ENCODE assay signal across 18 cellular contexts in genomic region chr19:7677664-7678311, GRCh38. TPM values are rescaled to one million over a fixed set of nuclear protein-coding genes. Genes with fewer than 3 reads are reported as not detected.
A peak's percentile ranks its signal among the peaks of the same experiment; 100 is the strongest.
DNase-seq lines count a peak whose midpoint lies in the region; ATAC-seq, FAIRE-seq and TF ChIP-seq lines count a peak whose summit lies in the region.
"Had no signal": no experiment of that assay in that cellular context is flagged by ENCODE, and none has a peak within 500 bp of the region (broad histone marks: within the 10 kb centered on the region; RNA-seq: fewer than 3 reads in every experiment).

No MANE protein-coding gene starts in this region.

- H2BK12ac ChIP-seq in neuronal stem cell (ENCODE audit: low read length), result peak overlapping the region; percentile 58

- H4K20me1 ChIP-seq in K562 (replicated peaks; ENCODE audit: control insufficient read depth, insufficient read depth, low read length), result no peaks in the 10 kb centered on the region

- peak overlapping the region; percentile 38 for H3K14ac ChIP-seq in neuronal stem cell (ENCODE audit: low read length)

- H4K8ac ChIP-seq in neuronal stem cell (ENCODE audit: low read depth, low read length), result peak overlapping the region; percentile 92

- H3K4me1 ChIP-seq in K562 (replicated peaks in 1 of 2; ENCODE audit: control insufficient read depth in 2 of 2, insufficient read depth in 2 of 2, low read length in 2 of 2) (peaks cover 10 to 26% of the 10 kb centered on the region in 2 experiments; a peak in 4 of 5 replicates), neuronal stem cell (ENCODE audit: control insufficient read depth in 2 of 2, insufficient read depth in 1 of 2, low read depth in 1 of 2, low read length in 2 of 2) (peaks cover 8 to 9% of the 10 kb centered on the region in 2 donors), aorta (ENCODE audit: control insufficient read depth in 1 of 2, insufficient read depth in 2 of 2, low read length in 2 of 2) (no peaks in the 10 kb centered on the region)

- H3K9me1 ChIP-seq in K562 (ENCODE audit: control insufficient read depth, insufficient read depth, low read length), result peaks cover 3% of the 10 kb centered on the region

- intact Hi-C loops in K562 (cut with micrococcal nuclease), result no loop called here
- intact Hi-C loops in posterior vena cava (cut with DNase I), result no loop called here
- intact Hi-C loops in aorta (cut with DNase I), result loop anchor here in 1 of 2 donors (2.0 to 5.0 kb wide), 2 partner anchors 27 to 325 kb away; no protein-coding TSS in a partner anchor

- H3K4me3 ChIP-seq in K562, result no peak overlapping the region
- H3K4me3 ChIP-seq in neuronal stem cell (ENCODE audit: low read length in 2 of 2), result peak overlapping the region in 1 of 2 donors; percentile 41
- H3K4me3 ChIP-seq in aorta (ENCODE audit: low read length in 2 of 2), result no peak overlapping the region
- H3K4me3 ChIP-seq: body of pancreas, dorsolateral prefrontal cortex, right atrium auricular region had no signal

- H3K36me3 ChIP-seq in K562 (ENCODE audit: control insufficient read depth, insufficient read depth, low read length) (peaks cover 7% of the 10 kb centered on the region; the same call in 2 of the 3 replicates), neuronal stem cell (replicated peaks in 1 of 2; ENCODE audit: control insufficient read depth in 2 of 2, insufficient read depth in 2 of 2, low read length in 2 of 2) (peaks cover 7 to 10% of the 10 kb centered on the region in 2 donors), aorta (ENCODE audit: control insufficient read depth in 1 of 2, insufficient read depth in 2 of 2, low read length in 1 of 2) (no peaks in the 10 kb centered on the region)
- H3K36me3 ChIP-seq: right atrium auricular region had no signal

- H3K27me3 ChIP-seq in K562 (ENCODE audit: control insufficient read depth in 2 of 2, insufficient read depth in 2 of 2, low read length in 2 of 2), result 0 out of 5 replicates have a peak, but pooled peaks cover 0 to 8% of the 10 kb centered on the region in 2 experiments
- H3K27me3 ChIP-seq in neuronal stem cell (ENCODE audit: control insufficient read depth in 3 of 3, insufficient read depth in 3 of 3, low read depth in 1 of 3, low read length in 3 of 3), result peaks cover 0 to 13% (median 8%) of the 10 kb centered on the region in 3 experiments
- H3K27me3 ChIP-seq in aorta (ENCODE audit: control insufficient read depth in 1 of 2, insufficient read depth in 2 of 2, low read length in 1 of 2), result no peaks in the 10 kb centered on the region
- H3K27me3 ChIP-seq: body of pancreas, right atrium auricular region had no signal

- DNase-seq in CD1c-positive myeloid dendritic cell (ENCODE audit: extremely low spot score) (peak; percentile 46), GM12891 (ENCODE audit: insufficient read length, low spot score) (no peak), K562 (ENCODE audit: extremely low read depth in 1 of 4, low spot score in 3 of 4) (no peak), neuronal stem cell (ENCODE audit: low spot score) (no peak), posterior vena cava (ENCODE audit: low spot score) (no peak), SKM-1 (lab: John Stamatoyannopoulos, UW; ENCODE audit: unreplicated experiment) (no peak), aorta (no peak)
- DNase-seq: activated CD4-positive, alpha-beta T cell treated with anti-CD3 and anti-CD28 coated beads for 1 hour; body of pancreas; DMS153; dorsolateral prefrontal cortex; naive thymus-derived CD8-positive, alpha-beta T cell; NCI-H1417 treated with DMSO at 0.1 percent for 48 hours had no signal

- ATAC-seq in K562 (peak; percentile 44), aorta (ENCODE audit: low FRiP score) (no peak)
- ATAC-seq: body of pancreas; esophagus mucosa; naive thymus-derived CD8-positive, alpha-beta T cell had no signal

- H4K91ac ChIP-seq in neuronal stem cell (ENCODE audit: low read depth, low read length, poor library complexity), result no peak overlapping the region

- no TSS peak for BruUV-seq in K562 (replicated peaks; lab: Mats Ljungman, UMichigan)

- H3K9me3 ChIP-seq in K562 (replicated peaks; ENCODE audit: control insufficient read depth, insufficient read depth, low read depth, low read length) (peaks cover 5% of the 10 kb centered on the region; the same call in 1 of the 2 replicates), neuronal stem cell (replicated peaks in 1 of 2; ENCODE audit: control insufficient read depth in 2 of 2, insufficient read depth in 1 of 2, low read depth in 1 of 2, low read length in 2 of 2) (no peaks in the 10 kb centered on the region), aorta (ENCODE audit: control insufficient read depth, low read length) (no peaks in the 10 kb centered on the region)
- H3K9me3 ChIP-seq: body of pancreas had no signal

- TF ChIP-seq RAD21 in K562 (CRISPR knock-in tag; conservative IDR thresholded peaks at IDR 0.05 in 1 of 2, IDR thresholded peaks at IDR 0.05 in 1 of 2), result peak in 1 of 2 experiments; percentile 19; a peak in 1 of 4 replicates

- in situ Hi-C loops in K562 (cut with MboI), result loop anchor here (5.0 kb wide), 1 partner anchor 90 kb away; no protein-coding TSS in a partner anchor

- H3K4ac ChIP-seq in neuronal stem cell (ENCODE audit: low read length), result no peak overlapping the region

- peaks cover 15% of the 10 kb centered on the region; the same call in 2 of the 3 replicates for H3K79me2 ChIP-seq in K562 (ENCODE audit: control insufficient read depth, insufficient read depth, low read length)

- CTCF ChIA-PET in K562 (lab: Yijun Ruan, JAX; ENCODE audit: low intra/inter-chr PET ratio), result interaction anchor here (0.6 to 1.3 kb wide), 3 partner anchors 84 to 122 kb away, joined by 4 to 9 read pairs (median 6); no protein-coding TSS in a partner anchor

- H2AFZ ChIP-seq in K562 (ENCODE audit: low read depth, low read length) (no peak overlapping the region), neuronal stem cell (ENCODE audit: low read length) (peak overlapping the region; percentile 41)

- H2BK5ac ChIP-seq in neuronal stem cell (ENCODE audit: low read length), result no peak overlapping the region

- H3K79me1 ChIP-seq in neuronal stem cell (ENCODE audit: low read depth, low read length), result peaks cover 17% of the 10 kb centered on the region

- H3K27ac ChIP-seq in K562 (ENCODE audit: extremely low read depth, low read depth, low read length), result no peak overlapping the region
- no peak overlapping the region for H3K27ac ChIP-seq in neuronal stem cell (replicated peaks; ENCODE audit: low read length)
- H3K27ac ChIP-seq in aorta (ENCODE audit: low read depth in 1 of 2, low read length in 2 of 2), result no peak overlapping the region
- H3K27ac ChIP-seq: body of pancreas, dorsolateral prefrontal cortex, right atrium auricular region had no signal

- TF ChIP-seq EP300 in K562 (IDR thresholded peaks at IDR 0.05; ENCODE audit: low read length), result no peak

- POLR2A ChIA-PET in K562 (lab: Yijun Ruan, JAX), result interaction anchor here (0.6 kb wide), 1 partner anchor 114 kb away, joined by 3 read pairs; no protein-coding TSS in a partner anchor

- WGBS in K562 (ENCODE audit: insufficient coverage, low coverage, missing lambda C conversion rate), result 10% methylated on average over 12 of the region's 12 CpGs
- no CpG with 5 or more reads among the region's 12 CpGs for WGBS in neuronal stem cell (ENCODE audit: extremely low coverage in 2 of 2, insufficient read length in 2 of 2, insufficient replicate concordance in 1 of 2), 2 donors
- WGBS in aorta, 2 donors, result 46 to 49% methylated on average over 12 of the region's 12 CpGs

- FAIRE-seq in GM12891 (lab: Jason Lieb, UNC) (peak; percentile 43), K562 (lab: Jason Lieb, UNC) (no peak)

- peak overlapping the region; percentile 90 for H2AK5ac ChIP-seq in neuronal stem cell (ENCODE audit: low read depth, low read length)

- H2BK15ac ChIP-seq in neuronal stem cell (ENCODE audit: low read length), result peak overlapping the region; percentile 89

- H3K4me2 ChIP-seq in K562 (ENCODE audit: insufficient read depth, low read length) (no peak overlapping the region), neuronal stem cell (ENCODE audit: insufficient read depth, low read length, poor library complexity, severe bottlenecking) (no peak overlapping the region)

- no peak overlapping the region for H3K18ac ChIP-seq in neuronal stem cell (ENCODE audit: low read length)

- H2BK120ac ChIP-seq in neuronal stem cell (ENCODE audit: low read depth, low read length), result peak overlapping the region; percentile 87

- 0 out of 6 replicates have a peak, but pooled peaks of 2 of the 3 experiments have one; percentile 8 to 26 for TF ChIP-seq CTCF in K562 (IDR thresholded peaks at IDR 0.05 in 2 of 3, conservative IDR thresholded peaks at IDR 0.05 in 1 of 3; ENCODE audit: insufficient read depth in 2 of 3, low read depth in 1 of 3, low read length in 3 of 3)

- peak overlapping the region; percentile 65 for H3K23ac ChIP-seq in neuronal stem cell (ENCODE audit: low read depth, low read length, poor library complexity)

- no peak overlapping the region for H3K9ac ChIP-seq in K562 (ENCODE audit: insufficient read depth in 1 of 2, low read depth in 2 of 2, low read length in 2 of 2)
- no peak overlapping the region for H3K9ac ChIP-seq in neuronal stem cell (ENCODE audit: low read depth, low read length, poor library complexity)

- TF ChIP-seq POLR2A in GM12891 (IDR thresholded peaks at IDR 0.05; ENCODE audit: low read depth, low read length) (no peak), K562 (conservative IDR thresholded peaks at IDR 0.05) (no peak)

RNA-seq across cellular contexts. Expression of gene MCEMP1, which starts 0.9 kb away (rescaled TPM):
- polyA plus RNA-seq in GM12891 (2012; ENCODE audit: low read depth, missing spikeins), result 0.24 TPM
- 3.0 TPM in 2 replicates for total RNA-seq in K562 (2011; cell fraction: chromatin; rRNA removed; ENCODE audit: low replicate concordance)
- 2.2 and 3.3 TPM in 2 replicates for total RNA-seq in K562 (2011; cell fraction: nucleolus; rRNA removed)
- 3.3 and 5.6 TPM in 2 replicates for total RNA-seq in K562 (2011; cell fraction: nucleoplasm; rRNA removed)
- total RNA-seq in K562 (2014; rRNA removed) (0.18 and 0.37 TPM in 2 replicates), K562 (2014; rRNA removed; fragmentation: Illumina TruSeq; extraction: Trizol) (0.26 and 0.33 TPM in 2 replicates), K562 (2015; rRNA removed; fragmentation: Illumina TruSeq; extraction: Trizol) (0.08 and 0.11 TPM in 2 replicates), K562 (2021) (0.51 and 0.63 TPM in 2 replicates), posterior vena cava (1 to 10 TPM; 2.2 to 3.0 TPM), aorta (1 to 10 TPM in 1 of 2 donors, under 1 TPM in 1; 0.63 to 4.3 TPM)
- polyA plus RNA-seq in K562 (2011; rRNA removed) (0.79 and 1.8 TPM in 2 replicates), K562 (2014; fragmentation: Illumina TruSeq; extraction: Trizol) (0.49 and 0.68 TPM in 2 replicates), K562 (2014; fragmentation: Nextera tagmentation; extraction: Ambion mirVana) (under 1 TPM; 0.81 to 0.94 TPM), K562 (2014; rRNA removed) (0.49 and 0.65 TPM in 2 replicates), aorta (1 to 10 TPM in 1 of 2 donors, under 1 TPM in 1; 0.10 to 8.3 TPM)
- 0.93 and 1.3 TPM in 2 replicates for polyA plus RNA-seq in K562 (2011; cell fraction: cytosol; rRNA removed)
- polyA plus RNA-seq in K562 (2011; cell fraction: nucleus; rRNA removed), result 1.5 and 2.3 TPM in 2 replicates
- polyA plus RNA-seq in K562 (2012), result 0.78 and 5.4 TPM in 2 replicates
- 0.87 and 1.2 TPM in 2 replicates for polyA minus RNA-seq in K562 (2011; rRNA and poly(A)+ RNA removed)
- polyA minus RNA-seq in K562 (2011; cell fraction: cytosol; rRNA and poly(A)+ RNA removed), result 0.67 TPM in 1 of 2 replicates, not detected in the other
- polyA minus RNA-seq in K562 (2011; cell fraction: nucleus; rRNA and poly(A)+ RNA removed), result 0.13 TPM in 1 of 2 replicates, not detected in the other
- not detected for polyA plus RNA-seq in neuronal stem cell (2013, experiment 1 of 2)
- polyA plus RNA-seq in neuronal stem cell (2013, experiment 2 of 2), result not detected
- total RNA-seq: body of pancreas; glomerular endothelial cell; naive thymus-derived CD8-positive, alpha-beta T cell; T-helper 1 cell treated with Interleukin-12 subunit alpha and Interleukin-12 subunit beta and Interleukin-4 antibody, amounts not matched to agents 30 ng/mL and 1 ng/mL, for 36 hours had no signal

RNA-seq across cellular contexts. Expression of gene TRAPPC5, which starts 2.8 kb away (rescaled TPM):
- 179 TPM for polyA plus RNA-seq in GM12891 (2012; ENCODE audit: low read depth, missing spikeins)
- 2.3 and 11.2 TPM in 2 replicates for total RNA-seq in K562 (2011; cell fraction: chromatin; rRNA removed; ENCODE audit: low replicate concordance)
- total RNA-seq in K562 (2011; cell fraction: nucleolus; rRNA removed), result 11.8 and 15.7 TPM in 2 replicates
- total RNA-seq in K562 (2011; cell fraction: nucleoplasm; rRNA removed), result 8.2 and 13.0 TPM in 2 replicates
- total RNA-seq in K562 (2014; rRNA removed), result 76.2 and 82.6 TPM in 2 replicates
- 0.99 and 2.7 TPM in 2 replicates for total RNA-seq in K562 (2014; rRNA removed; fragmentation: Illumina TruSeq; extraction: Trizol)
- 40.9 and 42.0 TPM in 2 replicates for total RNA-seq in K562 (2015; rRNA removed; fragmentation: Illumina TruSeq; extraction: Trizol)
- total RNA-seq in K562 (2021), result 76.9 and 81.9 TPM in 2 replicates
- 29.3 and 56.7 TPM in 2 replicates for polyA plus RNA-seq in K562 (2011; rRNA removed)
- 24.8 and 87.6 TPM in 2 replicates for polyA plus RNA-seq in K562 (2011; cell fraction: cytosol; rRNA removed)
- 27.0 and 33.8 TPM in 2 replicates for polyA plus RNA-seq in K562 (2011; cell fraction: nucleus; rRNA removed)
- 62.7 and 107 TPM in 2 replicates for polyA plus RNA-seq in K562 (2012)
- polyA plus RNA-seq in K562 (2014; fragmentation: Illumina TruSeq; extraction: Trizol), result 3.9 and 21.4 TPM in 2 replicates
- 1 to 10 TPM; 2.0 to 4.2 TPM for polyA plus RNA-seq in K562 (2014; fragmentation: Nextera tagmentation; extraction: Ambion mirVana)
- polyA plus RNA-seq in K562 (2014; rRNA removed), result 45.2 and 53.1 TPM in 2 replicates
- 14.1 and 25.3 TPM in 2 replicates for polyA minus RNA-seq in K562 (2011; rRNA and poly(A)+ RNA removed)
- 34.8 and 50.1 TPM in 2 replicates for polyA minus RNA-seq in K562 (2011; cell fraction: cytosol; rRNA and poly(A)+ RNA removed)
- 3.0 and 11.8 TPM in 2 replicates for polyA minus RNA-seq in K562 (2011; cell fraction: nucleus; rRNA and poly(A)+ RNA removed)
- 57.8 TPM for polyA plus RNA-seq in neuronal stem cell (2013, experiment 1 of 2)
- polyA plus RNA-seq in neuronal stem cell (2013, experiment 2 of 2), result 52.6 TPM
- total RNA-seq in posterior vena cava, result 10 to 100 TPM; 71.9 to 83.5 TPM
- 10 to 100 TPM; 54.0 to 60.1 TPM for total RNA-seq in aorta
- 10 to 100 TPM; 26.8 to 79.6 TPM for polyA plus RNA-seq in aorta

RNA-seq across cellular contexts. Expression of gene RETN, which starts 8.9 kb away (rescaled TPM):
- not detected for polyA plus RNA-seq in GM12891 (2012; ENCODE audit: low read depth, missing spikeins)
- not detected in 2 replicates for total RNA-seq in K562 (2011; cell fraction: chromatin; rRNA removed; ENCODE audit: low replicate concordance)
- not detected in 2 replicates for total RNA-seq in K562 (2011; cell fraction: nucleolus; rRNA removed)
- not detected in 2 replicates for total RNA-seq in K562 (2011; cell fraction: nucleoplasm; rRNA removed)
- total RNA-seq in K562 (2014; rRNA removed) (not detected in 2 replicates), K562 (2014; rRNA removed; fragmentation: Illumina TruSeq; extraction: Trizol) (not detected in 2 replicates), K562 (2015; rRNA removed; fragmentation: Illumina TruSeq; extraction: Trizol) (not detected in 2 replicates), K562 (2021) (not detected in 2 replicates), posterior vena cava (1 to 10 TPM; 1.2 to 2.9 TPM), aorta (not detected)
- polyA plus RNA-seq in K562 (2011; rRNA removed) (not detected in 2 replicates), K562 (2014; fragmentation: Illumina TruSeq; extraction: Trizol) (not detected in 2 replicates), K562 (2014; fragmentation: Nextera tagmentation; extraction: Ambion mirVana) (not detected), K562 (2014; rRNA removed) (not detected in 2 replicates), aorta (1 to 10 TPM in 1 of 2 donors, not detected in 1; 2.6 TPM)
- polyA plus RNA-seq in K562 (2011; cell fraction: cytosol; rRNA removed), result not detected in 2 replicates
- not detected in 2 replicates for polyA plus RNA-seq in K562 (2011; cell fraction: nucleus; rRNA removed)
- polyA plus RNA-seq in K562 (2012), result not detected in 2 replicates
- not detected in 2 replicates for polyA minus RNA-seq in K562 (2011; rRNA and poly(A)+ RNA removed)
- not detected in 2 replicates for polyA minus RNA-seq in K562 (2011; cell fraction: cytosol; rRNA and poly(A)+ RNA removed)
- polyA minus RNA-seq in K562 (2011; cell fraction: nucleus; rRNA and poly(A)+ RNA removed), result not detected in 2 replicates
- polyA plus RNA-seq in neuronal stem cell (2013, experiment 1 of 2), result not detected
- not detected for polyA plus RNA-seq in neuronal stem cell (2013, experiment 2 of 2)
- total RNA-seq: body of pancreas; esophagus mucosa; glomerular endothelial cell; naive thymus-derived CD8-positive, alpha-beta T cell; right atrium auricular region; T-helper 1 cell treated with Interleukin-12 subunit alpha and Interleukin-12 subunit beta and Interleukin-4 antibody, amounts not matched to agents 30 ng/mL and 1 ng/mL, for 36 hours had no signal

RNA-seq across cellular contexts. Expression of gene FCER2, which starts 24.1 kb away (rescaled TPM):
- 641 TPM for polyA plus RNA-seq in GM12891 (2012; ENCODE audit: low read depth, missing spikeins)
- 0.19 TPM in 1 of 2 replicates, not detected in the other for total RNA-seq in K562 (2011; cell fraction: chromatin; rRNA removed; ENCODE audit: low replicate concordance)
- not detected in 2 replicates for total RNA-seq in K562 (2011; cell fraction: nucleolus; rRNA removed)
- total RNA-seq in K562 (2011; cell fraction: nucleoplasm; rRNA removed), result not detected in 2 replicates
- total RNA-seq in K562 (2014; rRNA removed), result not detected in 2 replicates
- not detected in 2 replicates for total RNA-seq in K562 (2014; rRNA removed; fragmentation: Illumina TruSeq; extraction: Trizol)
- not detected in 2 replicates for total RNA-seq in K562 (2015; rRNA removed; fragmentation: Illumina TruSeq; extraction: Trizol)
- total RNA-seq in K562 (2021), result 0.11 and 0.38 TPM in 2 replicates
- polyA plus RNA-seq in K562 (2011; rRNA removed), result not detected in 2 replicates
- 0.04 TPM in 2 replicates for polyA plus RNA-seq in K562 (2011; cell fraction: cytosol; rRNA removed)
- polyA plus RNA-seq in K562 (2011; cell fraction: nucleus; rRNA removed), result 0.17 TPM in 1 of 2 replicates, not detected in the other
- polyA plus RNA-seq in K562 (2012), result 0.17 TPM in 1 of 2 replicates, not detected in the other
- polyA plus RNA-seq in K562 (2014; fragmentation: Illumina TruSeq; extraction: Trizol), result not detected in 2 replicates
- not detected for polyA plus RNA-seq in K562 (2014; fragmentation: Nextera tagmentation; extraction: Ambion mirVana)
- polyA plus RNA-seq in K562 (2014; rRNA removed), result not detected in 2 replicates
- polyA minus RNA-seq in K562 (2011; rRNA and poly(A)+ RNA removed), result not detected in 2 replicates
- polyA minus RNA-seq in K562 (2011; cell fraction: cytosol; rRNA and poly(A)+ RNA removed), result not detected in 2 replicates
- not detected in 2 replicates for polyA minus RNA-seq in K562 (2011; cell fraction: nucleus; rRNA and poly(A)+ RNA removed)
- 0.03 TPM for polyA plus RNA-seq in neuronal stem cell (2013, experiment 1 of 2)
- not detected for polyA plus RNA-seq in neuronal stem cell (2013, experiment 2 of 2)
- total RNA-seq in posterior vena cava, result under 1 TPM; 0.23 to 0.71 TPM
- 1 to 10 TPM in 1 of 2 donors, under 1 TPM in 1; 0.36 to 2.9 TPM for total RNA-seq in aorta
- not detected for polyA plus RNA-seq in aorta
- total RNA-seq: body of pancreas; glomerular endothelial cell; right atrium auricular region; T-helper 1 cell treated with Interleukin-12 subunit alpha and Interleukin-12 subunit beta and Interleukin-4 antibody, amounts not matched to agents 30 ng/mL and 1 ng/mL, for 36 hours had no signal
- polyA plus RNA-seq: liver had no signal

RNA-seq across cellular contexts. Expression of gene STXBP2, which starts 40.9 kb away (rescaled TPM):
- polyA plus RNA-seq in GM12891 (2012; ENCODE audit: low read depth, missing spikeins), result 69.1 TPM
- total RNA-seq in K562 (2011; cell fraction: chromatin; rRNA removed; ENCODE audit: low replicate concordance), result 1,097 and 1,923 TPM in 2 replicates
- total RNA-seq in K562 (2011; cell fraction: nucleolus; rRNA removed), result 928 and 1,024 TPM in 2 replicates
- total RNA-seq in K562 (2011; cell fraction: nucleoplasm; rRNA removed), result 1,126 and 1,380 TPM in 2 replicates
- total RNA-seq in K562 (2014; rRNA removed), result 79.9 and 96.0 TPM in 2 replicates
- 29.8 and 31.6 TPM in 2 replicates for total RNA-seq in K562 (2014; rRNA removed; fragmentation: Illumina TruSeq; extraction: Trizol)
- 37.6 and 38.4 TPM in 2 replicates for total RNA-seq in K562 (2015; rRNA removed; fragmentation: Illumina TruSeq; extraction: Trizol)
- 136 and 163 TPM in 2 replicates for total RNA-seq in K562 (2021)
- polyA plus RNA-seq in K562 (2011; rRNA removed), result 141 and 157 TPM in 2 replicates
- polyA plus RNA-seq in K562 (2011; cell fraction: cytosol; rRNA removed), result 143 and 228 TPM in 2 replicates
- 689 and 874 TPM in 2 replicates for polyA plus RNA-seq in K562 (2011; cell fraction: nucleus; rRNA removed)
- 178 and 291 TPM in 2 replicates for polyA plus RNA-seq in K562 (2012)
- polyA plus RNA-seq in K562 (2014; fragmentation: Illumina TruSeq; extraction: Trizol), result 71.3 and 102 TPM in 2 replicates
- polyA plus RNA-seq in K562 (2014; fragmentation: Nextera tagmentation; extraction: Ambion mirVana), result 1 to 10 TPM; 2.5 to 9.1 TPM
- polyA plus RNA-seq in K562 (2014; rRNA removed), result 142 and 145 TPM in 2 replicates
- polyA minus RNA-seq in K562 (2011; rRNA and poly(A)+ RNA removed), result 674 and 952 TPM in 2 replicates
- polyA minus RNA-seq in K562 (2011; cell fraction: cytosol; rRNA and poly(A)+ RNA removed), result 134 and 138 TPM in 2 replicates
- polyA minus RNA-seq in K562 (2011; cell fraction: nucleus; rRNA and poly(A)+ RNA removed), result 244 and 299 TPM in 2 replicates
- polyA plus RNA-seq in neuronal stem cell (2013, experiment 1 of 2), result 15.8 TPM
- 14.9 TPM for polyA plus RNA-seq in neuronal stem cell (2013, experiment 2 of 2)
- total RNA-seq in posterior vena cava, result 10 to 100 TPM; 22.5 to 32.4 TPM
- 10 to 100 TPM; 30.3 to 35.4 TPM for total RNA-seq in aorta
- polyA plus RNA-seq in aorta, result 10 to 100 TPM; 11.4 to 27.4 TPM
